17 cellular contexts compared by ENCODE assay signal in genomic region chr7:132480534-132480933, GRCh38.
DNase-seq lines count a peak whose midpoint lies in the region; ATAC-seq and TF ChIP-seq lines count a peak whose summit lies in the region.
"Had no signal": no experiment of that assay in that cellular context is flagged by ENCODE, and none has a peak within 500 bp of the region (broad histone marks: within the 10 kb centered on the region; RNA-seq: fewer than 3 reads in every experiment).

No MANE protein-coding gene starts in this region.

- H3K4me1 ChIP-seq in uterus (no peaks in the 10 kb centered on the region), OCI-LY7 (ENCODE audit: insufficient read depth, low read length, poor library complexity, severe bottlenecking) (no peaks in the 10 kb centered on the region)

- H3K9me3 ChIP-seq in uterus (no peaks in the 10 kb centered on the region), OCI-LY7 (ENCODE audit: low read length) (no peaks in the 10 kb centered on the region)

- intact Hi-C loops in left ventricle myocardium superior (cut with micrococcal nuclease) (no loop called here), uterus (cut with DNase I; ENCODE audit: low total_unique reads) (no loop called here), OCI-LY7 (cut with micrococcal nuclease; ENCODE audit: unreplicated experiment) (no loop called here)

- H3K79me2 ChIP-seq in OCI-LY7 (ENCODE audit: insufficient read depth, low read depth, low read length) = no peaks in the 10 kb centered on the region

- ATAC-seq in left ventricle myocardium superior (peak; percentile 93), GM18505 (IDR thresholded peaks at IDR 0.05; ENCODE audit: unreplicated experiment) (no peak)
- ATAC-seq: activated T-cell treated with anti-CD3 and anti-CD28 coated beads, Interleukin-2, amount 50 U/mL, for 72 hours; effector memory CD8-positive, alpha-beta T cell had no signal

- no peak overlapping the region for H2AFZ ChIP-seq in OCI-LY7 (ENCODE audit: low read length)

- H4K20me1 ChIP-seq in OCI-LY7 (ENCODE audit: insufficient read depth, low read length) = no peaks in the 10 kb centered on the region

- POLR2A ChIA-PET in OCI-LY7 (lab: Charles Lee) = no interaction called here

- BruUV-seq in OCI-LY7 (replicated peaks; lab: Mats Ljungman, UMichigan) = no TSS peak

- H3K4me2 ChIP-seq in OCI-LY7 (ENCODE audit: low read length) = no peak overlapping the region
- H3K4me2 ChIP-seq: KMS-11 had no signal

- DNase-seq in cerebellar cortex (ENCODE audit: low spot score) (peak; percentile 69), left ventricle myocardium superior (peak; percentile 83), pons (ENCODE audit: low spot score) (peak; percentile 20), uterus (peak; percentile 70 to 72), DMS53 treated with DMSO at 0.1 percent for 48 hours (lab: John Stamatoyannopoulos, UW; ENCODE audit: unreplicated experiment) (no peak), OCI-LY7 (ENCODE audit: low spot score) (no peak)
- DNase-seq: activated CD4-positive, alpha-beta T cell treated with anti-CD3 and anti-CD28 coated beads for 1 hour; activated T-cell treated with anti-CD3 and anti-CD28 coated beads, Interleukin-2, amount 50 U/mL, for 72 hours; effector memory CD8-positive, alpha-beta T cell; glutamatergic neuron; GOT3; MV-4-11; NCI-H2029; T1000 had no signal

- H3K4me3 ChIP-seq in uterus = no peak overlapping the region
- H3K4me3 ChIP-seq in OCI-LY7 (ENCODE audit: low read depth, low read length, poor library complexity, severe bottlenecking) = no peak overlapping the region

- H3K36me3 ChIP-seq in uterus = no peaks in the 10 kb centered on the region
- H3K36me3 ChIP-seq in OCI-LY7 (ENCODE audit: insufficient read depth, low read length) = no peaks in the 10 kb centered on the region

- TF ChIP-seq CTCF in uterus (IDR thresholded peaks at IDR 0.05) (no peak), OCI-LY7 (conservative IDR thresholded peaks at IDR 0.05; ENCODE audit: low read length) (no peak)

- CTCF ChIA-PET in OCI-LY7 (lab: Charles Lee; ENCODE audit: unreplicated experiment) = no interaction called here

- TF ChIP-seq POLR2A in uterus (IDR thresholded peaks at IDR 0.05) (no peak), GM18505 (IDR thresholded peaks at IDR 0.05; ENCODE audit: borderline replicate concordance, extremely low read depth, insufficient read depth, insufficient read length) (no peak)

- no peaks in the 10 kb centered on the region for H3K9me2 ChIP-seq in OCI-LY7 (ENCODE audit: insufficient read depth, low read length)

- no peaks in the 10 kb centered on the region for H3K27me3 ChIP-seq in uterus

- H3K27ac ChIP-seq in uterus (peak overlapping the region in 1 of 2 donors; percentile 29), OCI-LY7 (ENCODE audit: low read depth, low read length, poor library complexity, severe bottlenecking) (no peak overlapping the region)
- H3K27ac ChIP-seq: KMS-11, RWPE1 had no signal

Comparison
In these comparisons a context has a peak if more than half of its experiments do, and no peak if none do; other contexts are left out.
1. DNase-seq: peak in cerebellar cortex (single experiment), left ventricle myocardium superior (single experiment), pons (single experiment) and uterus (2 of 2); none in DMS53 treated with DMSO at 0.1 percent for 48 hours (single experiment) and OCI-LY7 (single experiment).